In the genomic region with DNA sequence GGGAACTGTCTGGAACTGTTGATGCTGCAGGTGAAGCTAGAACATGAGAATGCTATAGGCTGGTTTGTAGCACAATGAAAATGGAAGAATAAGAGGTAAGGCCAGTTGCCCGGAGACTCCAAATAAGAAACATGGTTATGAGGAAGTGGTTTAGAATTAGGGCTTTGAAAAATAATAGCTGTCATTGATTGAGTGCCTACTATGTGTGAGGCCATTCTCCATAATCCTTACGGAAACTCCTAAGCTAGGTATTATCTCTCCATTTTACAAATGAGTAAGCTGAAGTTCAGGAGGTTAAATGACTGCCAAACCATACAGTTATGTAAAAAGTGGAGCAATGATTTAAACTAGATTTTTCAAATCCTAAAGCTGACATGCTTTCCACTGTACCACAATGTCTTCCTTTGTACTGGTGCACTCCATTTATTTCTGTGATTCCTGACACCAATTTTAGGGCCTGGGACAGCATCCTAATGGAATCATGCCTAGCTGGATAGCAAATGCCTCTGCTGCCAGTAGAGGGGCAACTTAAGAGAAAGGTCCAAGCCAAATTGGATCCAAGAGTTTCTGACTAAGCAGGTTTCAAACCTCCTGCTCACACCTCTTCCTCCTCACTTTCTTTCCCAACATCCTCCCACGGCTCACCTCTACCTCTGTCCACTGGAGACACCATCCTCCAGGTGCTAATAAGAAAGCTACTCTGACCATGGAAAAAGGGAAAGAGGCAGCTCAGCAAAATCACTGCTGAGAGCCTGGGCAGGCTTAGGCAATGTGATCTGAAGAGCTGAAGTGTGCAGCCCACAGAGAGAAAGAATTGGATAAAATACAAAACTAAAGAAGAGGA, we compare ENCODE assay signal across 8 cellular contexts. TPM values are rescaled to one million over a fixed set of nuclear protein-coding genes. Genes with fewer than 3 reads are reported as not detected.
A peak's percentile ranks its signal among the peaks of the same experiment; 100 is the strongest.
DNase-seq lines count a peak whose midpoint lies in the region; ATAC-seq and TF ChIP-seq lines count a peak whose summit lies in the region.
"Had no signal": no experiment of that assay in that cellular context is flagged by ENCODE, and none has a peak within 500 bp of the region (broad histone marks: within the 10 kb centered on the region; RNA-seq: fewer than 3 reads in every experiment).

No MANE protein-coding gene starts in this region.

- H3K4me2 ChIP-seq in parathyroid adenoma (ENCODE audit: low read length) = no peak overlapping the region

- H2AFZ ChIP-seq in parathyroid adenoma = peak overlapping the region; percentile 64

- H3K36me3 ChIP-seq in parathyroid adenoma (ENCODE audit: control insufficient read depth, insufficient read depth, low read length) = no peaks in the 10 kb centered on the region

- CTCF ChIA-PET in activated CD4-positive, alpha-beta memory T cell treated with anti-CD3 and anti-CD28 coated beads for 36 hours (lab: Charles Lee) = interaction anchor here (1.0 to 2.7 kb wide), 6 partner anchors 21 to 78 kb away, joined by 3 to 15 read pairs (median 3); a partner anchor contains a TSS

- POLR2A ChIA-PET in activated CD4-positive, alpha-beta memory T cell treated with anti-CD3 and anti-CD28 coated beads for 36 hours (lab: Charles Lee) = interaction anchor here (0.6 to 1.5 kb wide), 4 partner anchors 47 to 178 kb away, joined by 3 to 7 read pairs (median 6); a partner anchor contains a TSS

- TF ChIP-seq CTCF in parathyroid adenoma (IDR thresholded peaks at IDR 0.05) = no peak

- peaks cover 2% of the 10 kb centered on the region for H3K27me3 Mint-ChIP-seq in activated CD4-positive, alpha-beta memory T cell treated with anti-CD3 and anti-CD28 coated beads for 36 hours

- H3K9ac ChIP-seq in parathyroid adenoma = no peak overlapping the region

- no peak for DNase-seq in activated CD4-positive, alpha-beta memory T cell treated with anti-CD3 and anti-CD28 coated beads for 36 hours
- DNase-seq in NCI-H128 (lab: John Stamatoyannopoulos, UW; ENCODE audit: unreplicated experiment) = no peak
- no peak for DNase-seq in iPS-NIHi7 (ENCODE audit: extremely low spot score)
- DNase-seq in SW 1271 (lab: John Stamatoyannopoulos, UW) = no peak
- DNase-seq: NCI-H1417 treated with DMSO at 0.1 percent for 48 hours had no signal

- H3K27ac Mint-ChIP-seq in activated CD4-positive, alpha-beta memory T cell treated with anti-CD3 and anti-CD28 coated beads for 36 hours = peak overlapping the region; percentile 44

- H3K4me3 ChIP-seq in parathyroid adenoma (ENCODE audit: low read depth, low read length) = no peak overlapping the region

- H3K27me3 ChIP-seq in parathyroid adenoma (ENCODE audit: control insufficient read depth, insufficient read depth, low read length) = no peaks in the 10 kb centered on the region

- H3K27ac ChIP-seq in parathyroid adenoma = no peak overlapping the region

- peaks cover 5% of the 10 kb centered on the region for H3K4me1 ChIP-seq in parathyroid adenoma

- H3K4me1 Mint-ChIP-seq in activated CD4-positive, alpha-beta memory T cell treated with anti-CD3 and anti-CD28 coated beads for 36 hours (ENCODE audit: low read depth) = peaks cover 34% of the 10 kb centered on the region

- ATAC-seq in GM19025 (IDR thresholded peaks at IDR 0.05; ENCODE audit: low read depth, unreplicated experiment) = peak; percentile 35
- ATAC-seq in HG02943 (IDR thresholded peaks at IDR 0.05; ENCODE audit: low read depth, unreplicated experiment) = peak; percentile 26

- intact Hi-C loops in activated CD4-positive, alpha-beta memory T cell treated with anti-CD3 and anti-CD28 coated beads for 36 hours (cut with micrococcal nuclease) = loop anchor here (5.0 kb wide), 6 partner anchors 48 to 168 kb away; a partner anchor contains a TSS

- H3K9me3 ChIP-seq in parathyroid adenoma (ENCODE audit: control insufficient read depth, low read length) = no peaks in the 10 kb centered on the region

- peak overlapping the region; percentile 40 for H3K4me3 Mint-ChIP-seq in activated CD4-positive, alpha-beta memory T cell treated with anti-CD3 and anti-CD28 coated beads for 36 hours

- no peaks in the 10 kb centered on the region for H3K9me3 Mint-ChIP-seq in activated CD4-positive, alpha-beta memory T cell treated with anti-CD3 and anti-CD28 coated beads for 36 hours

- H3K36me3 Mint-ChIP-seq in activated CD4-positive, alpha-beta memory T cell treated with anti-CD3 and anti-CD28 coated beads for 36 hours = no peaks in the 10 kb centered on the region

- H3K79me2 ChIP-seq in parathyroid adenoma = no peaks in the 10 kb centered on the region

RNA-seq across cellular contexts. Expression of a gene that starts 46.9 kb away (rescaled TPM):
- 10 to 100 TPM; 75.9 to 90.4 TPM for total RNA-seq in activated CD4-positive, alpha-beta memory T cell treated with anti-CD3 and anti-CD28 coated beads for 36 hours
